Comparison of ENCODE assay signal across 24 cellular contexts in the genomic region with DNA sequence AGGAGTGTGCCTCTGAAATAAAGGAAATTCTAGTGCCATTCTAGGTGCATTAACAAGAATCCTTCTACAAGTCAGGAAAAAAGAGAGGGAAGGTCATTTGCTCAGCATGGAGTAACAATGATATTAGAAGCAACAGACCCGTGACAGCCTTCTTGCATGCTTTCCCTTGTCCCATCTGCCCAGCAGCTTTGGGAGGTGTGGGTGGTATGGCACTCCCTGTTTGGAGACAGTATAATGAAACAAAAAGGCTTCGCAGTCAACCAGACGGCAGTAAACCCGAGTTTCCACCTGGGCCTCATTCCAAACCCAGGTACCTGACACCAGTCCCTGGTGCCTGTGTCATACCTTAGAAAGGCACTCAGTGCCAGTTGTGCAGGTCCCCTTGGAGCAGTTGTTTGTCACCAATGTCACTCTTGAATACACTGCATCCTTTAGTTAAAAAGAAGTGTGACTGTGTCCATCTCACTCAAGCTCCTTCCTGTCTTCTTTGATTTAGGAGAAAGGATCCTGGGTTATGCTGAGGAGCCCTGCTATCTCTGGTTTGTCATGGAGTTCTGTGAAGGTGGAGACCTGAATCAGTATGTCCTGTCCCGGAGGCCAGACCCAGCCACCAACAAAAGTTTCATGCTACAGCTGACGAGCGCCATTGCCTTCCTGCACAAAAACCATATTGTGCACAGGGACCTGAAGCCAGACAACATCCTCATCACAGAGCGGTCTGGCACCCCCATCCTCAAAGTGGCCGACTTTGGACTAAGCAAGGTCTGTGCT. TPM values are rescaled to one million over a fixed set of nuclear protein-coding genes. Genes with fewer than 3 reads are reported as not detected.
DNase-seq lines count a peak whose midpoint lies in the region; ATAC-seq, FAIRE-seq and TF ChIP-seq lines count a peak whose summit lies in the region.
"Had no signal": no experiment of that assay in that cellular context is flagged by ENCODE, and none has a peak within 500 bp of the region (broad histone marks: within the 10 kb centered on the region; RNA-seq: fewer than 3 reads in every experiment).

No MANE protein-coding gene starts in this region.

- H3K27ac Mint-ChIP-seq in activated T-helper 17 cell treated with anti-CD3 and anti-CD28 coated beads, Interleukin-2, amount 50 U/mL, for 72 hours: peak overlapping the region; percentile 39
- H3K27ac Mint-ChIP-seq: B cell had no signal

- H3K27me3 ChIP-seq in HepG2 (ENCODE audit: control insufficient read depth in 1 of 2, insufficient read depth in 2 of 2, low read length in 2 of 2) (no peaks in the 10 kb centered on the region), right lobe of liver (no peaks in the 10 kb centered on the region), psoas muscle (ENCODE audit: insufficient read depth in 3 of 3, low read length in 2 of 3) (no peaks in the 10 kb centered on the region), MG63 (no peaks in the 10 kb centered on the region), colonic mucosa (no peaks in the 10 kb centered on the region)

- H3K4me1 ChIP-seq in HepG2 (ENCODE audit: insufficient read depth, low read length) (no peaks in the 10 kb centered on the region), right lobe of liver (no peaks in the 10 kb centered on the region), psoas muscle (peaks cover 37% of the 10 kb centered on the region), colonic mucosa (no peaks in the 10 kb centered on the region)

- no peak for TF ChIP-seq CTCF in HepG2 (CRISPR knock-in tag; IDR thresholded peaks at IDR 0.05)
- TF ChIP-seq CTCF in right lobe of liver (IDR thresholded peaks at IDR 0.05): no peak
- no peak for TF ChIP-seq CTCF in psoas muscle (IDR thresholded peaks at IDR 0.05)
- TF ChIP-seq CTCF in colonic mucosa (IDR thresholded peaks at IDR 0.05): no peak

- POLR2A ChIA-PET in HepG2 (lab: Yijun Ruan, JAX): no interaction called here

- no peak overlapping the region for H2AFZ ChIP-seq in HepG2 (ENCODE audit: low read length)

- H3K9me3 Mint-ChIP-seq in activated T-helper 17 cell treated with anti-CD3 and anti-CD28 coated beads, Interleukin-2, amount 50 U/mL, for 72 hours: no peaks in the 10 kb centered on the region
- H3K9me3 Mint-ChIP-seq: CD8-positive, alpha-beta memory T cell; IgD-negative memory B cell had no signal

- TF ChIP-seq RAD21 in HepG2 (CRISPR knock-in tag; IDR thresholded peaks at IDR 0.05): no peak

- DNase-seq in HepG2 (ENCODE audit: low spot score): no peak
- no peak for DNase-seq in right lobe of liver
- DNase-seq in psoas muscle: no peak
- DNase-seq in NCI-H187 treated with DMSO at 0.1 percent for 48 hours (lab: John Stamatoyannopoulos, UW): no peak
- DNase-seq in MG63: no peak
- no peak for DNase-seq in colonic mucosa
- DNase-seq: CD8-positive, alpha-beta memory T cell; DMS79 treated with DMSO at 0.1 percent for 48 hours; GF-D8; NCI-H1048; NCI-H1417; NCI-H1694; NCI-H2227 treated with DMSO at 0.1 percent for 48 hours; NCI-H526 treated with DMSO at 0.1 percent for 48 hours; SHP77 treated with DMSO at 0.1 percent for 48 hours had no signal

- H3K79me2 ChIP-seq in HepG2 (ENCODE audit: insufficient read depth, low read length): peaks cover 94% of the 10 kb centered on the region

- H3K36me3 Mint-ChIP-seq in activated T-helper 17 cell treated with anti-CD3 and anti-CD28 coated beads, Interleukin-2, amount 50 U/mL, for 72 hours (ENCODE audit: low read depth): peaks cover 91% of the 10 kb centered on the region

- 0 out of 4 replicates have a peak, but pooled peaks of 1 of the 2 experiments have one; percentile 14 for TF ChIP-seq POLR2A in HepG2 (IDR thresholded peaks at IDR 0.05; ENCODE audit: insufficient read depth in 1 of 2, low read depth in 2 of 2, low read length in 2 of 2)
- TF ChIP-seq POLR2A in right lobe of liver (IDR thresholded peaks at IDR 0.05): no peak

- no peak overlapping the region for H3K4me3 ChIP-seq in HepG2 (replicated peaks in 1 of 3; ENCODE audit: insufficient read depth in 1 of 3, low read depth in 2 of 3, low read length in 3 of 3)
- no peak overlapping the region for H3K4me3 ChIP-seq in right lobe of liver
- H3K4me3 ChIP-seq in psoas muscle: no peak overlapping the region
- H3K4me3 ChIP-seq in MG63: no peak overlapping the region
- H3K4me3 ChIP-seq in colonic mucosa: no peak overlapping the region

- ATAC-seq in HepG2 (no peak), right lobe of liver (no peak), psoas muscle (peak in 3 of 4 donors; percentile 43 to 48 (median 46))
- ATAC-seq in activated T-helper 17 cell treated with anti-CD3 and anti-CD28 coated beads, Interleukin-2, amount 50 U/mL, for 72 hours (replicated peaks): no peak
- ATAC-seq: HCT116, Panc1 had no signal

- peaks cover 49 to 98% of the 10 kb centered on the region in 2 experiments for H3K36me3 ChIP-seq in HepG2 (replicated peaks in 1 of 2; ENCODE audit: control insufficient read depth in 1 of 2, insufficient read depth in 2 of 2, low read length in 2 of 2)
- H3K36me3 ChIP-seq in right lobe of liver: peaks cover 0 to 23% (median 6%) of the 10 kb centered on the region in 4 donors
- H3K36me3 ChIP-seq in psoas muscle (ENCODE audit: insufficient read depth in 1 of 2, low read depth in 1 of 2): peaks cover 3 to 27% of the 10 kb centered on the region in 2 donors
- peaks cover 8% of the 10 kb centered on the region for H3K36me3 ChIP-seq in MG63
- H3K36me3 ChIP-seq in colonic mucosa: peaks cover 10% of the 10 kb centered on the region

- TF ChIP-seq EP300 in HepG2 (IDR thresholded peaks at IDR 0.05; ENCODE audit: low read depth in 2 of 2, low read length in 2 of 2) (no peak), HepG2 (CRISPR knock-in tag; IDR thresholded peaks at IDR 0.05; ENCODE audit: borderline replicate concordance) (no peak)

- no peak for FAIRE-seq in HepG2 (lab: Jason Lieb, UNC)
- FAIRE-seq: GM12891 had no signal

- H4K20me1 ChIP-seq in HepG2 (ENCODE audit: insufficient read depth, low read length): peaks cover 55% of the 10 kb centered on the region

- intact Hi-C loops in HepG2 (cut with micrococcal nuclease; ENCODE audit: unreplicated experiment) (no loop called here), right lobe of liver (cut with DNase I) (no loop called here), psoas muscle (cut with DNase I) (no loop called here), colonic mucosa (cut with DNase I) (no loop called here)

- no peak overlapping the region for H3K4me2 ChIP-seq in HepG2 (ENCODE audit: low read depth, low read length)
- H3K4me2 ChIP-seq: KMS-11 had no signal

- WGBS in HepG2 (ENCODE audit: low lambda C conversion rate): 99% methylated on average over 9 of the region's 9 CpGs
- 88% methylated on average over 7 of the region's 9 CpGs for WGBS in right lobe of liver (ENCODE audit: insufficient coverage, low coverage, low lambda C conversion rate, missing lambda C conversion rate)
- WGBS in psoas muscle, 3 donors: 72% methylated on average over 9 of the region's 9 CpGs

- H3K27me3 Mint-ChIP-seq in activated T-helper 17 cell treated with anti-CD3 and anti-CD28 coated beads, Interleukin-2, amount 50 U/mL, for 72 hours: no peaks in the 10 kb centered on the region
- H3K27me3 Mint-ChIP-seq: B cell, IgD-negative memory B cell had no signal

- H3K27ac ChIP-seq in HepG2 (ENCODE audit: extremely low read length, insufficient read depth, low read length) (no peak overlapping the region), right lobe of liver (no peak overlapping the region), psoas muscle (peak overlapping the region; percentile 39), colonic mucosa (no peak overlapping the region)
- H3K27ac ChIP-seq: C4-2B, KMS-11, RWPE1 had no signal

- CTCF ChIA-PET in HepG2 (lab: Yijun Ruan, JAX; ENCODE audit: low intra/inter-chr PET ratio, low total read pairs): no interaction called here

- BruUV-seq in HepG2 (replicated peaks; lab: Mats Ljungman, UMichigan): no TSS peak

- peaks cover 64% of the 10 kb centered on the region for H3K4me1 Mint-ChIP-seq in activated T-helper 17 cell treated with anti-CD3 and anti-CD28 coated beads, Interleukin-2, amount 50 U/mL, for 72 hours

- no peak overlapping the region for H3K4me3 Mint-ChIP-seq in activated T-helper 17 cell treated with anti-CD3 and anti-CD28 coated beads, Interleukin-2, amount 50 U/mL, for 72 hours
- H3K4me3 Mint-ChIP-seq: B cell had no signal

- H3K9ac ChIP-seq in HepG2 (ENCODE audit: insufficient read depth, low read depth, low read length) (no peak overlapping the region), colonic mucosa (ENCODE audit: low read depth in 2 of 2, low read length in 2 of 2) (no peak overlapping the region)
- H3K9ac ChIP-seq: KMS-11 had no signal

- in situ Hi-C loops in HepG2 (cut with HindIII; ENCODE audit: extremely low pct_ligation_motif_present, low pct_unique_long_range_greater_than_20kb): no loop called here

- no peaks in the 10 kb centered on the region for H3K9me3 ChIP-seq in HepG2 (ENCODE audit: low read length)
- no peaks in the 10 kb centered on the region for H3K9me3 ChIP-seq in right lobe of liver
- no peaks in the 10 kb centered on the region for H3K9me3 ChIP-seq in psoas muscle
- no peaks in the 10 kb centered on the region for H3K9me3 ChIP-seq in MG63
- no peaks in the 10 kb centered on the region for H3K9me3 ChIP-seq in colonic mucosa

RNA-seq across cellular contexts. Expression of a gene that starts 14.7 kb away (rescaled TPM):
- total RNA-seq in HepG2 (2016; rRNA removed; fragmentation: Illumina TruSeq; extraction: Trizol) (29.8 and 34.9 TPM in 2 replicates), right lobe of liver (10 to 100 TPM in 2 of 6 experiments, 1 to 10 TPM in 4; 6.0 to 12.7 (median 7.2) TPM), psoas muscle (1 to 10 TPM; 4.8 to 8.3 (median 5.4) TPM), colonic mucosa (10 to 100 TPM; 25.8 to 26.7 TPM)
- total RNA-seq in HepG2 (2016; cell fraction: cytosol; rRNA removed; fragmentation: Illumina TruSeq; extraction: Trizol; ENCODE audit: low read depth): 13.7 and 15.4 TPM in 2 replicates
- 30.2 and 30.4 TPM in 2 replicates for total RNA-seq in HepG2 (2016; cell fraction: insoluble cytoplasmic fraction; rRNA removed; fragmentation: Illumina TruSeq; extraction: Trizol)
- 27.3 and 27.9 TPM in 2 replicates for total RNA-seq in HepG2 (2016; cell fraction: membrane; rRNA removed; fragmentation: Illumina TruSeq; extraction: Trizol)
- 24.3 and 27.8 TPM in 2 replicates for total RNA-seq in HepG2 (2016; cell fraction: nucleus; rRNA removed; fragmentation: Illumina TruSeq; extraction: Trizol)
- polyA plus RNA-seq in HepG2 (2011; rRNA removed) (26.5 and 27.4 TPM in 2 replicates), psoas muscle (1 to 10 TPM; 2.5 to 3.4 (median 2.7) TPM)
- 24.8 and 26.8 TPM in 2 replicates for polyA plus RNA-seq in HepG2 (2011; cell fraction: cytosol; rRNA removed)
- 42.3 and 48.0 TPM in 2 replicates for polyA plus RNA-seq in HepG2 (2011; cell fraction: nucleus; rRNA removed)
- polyA plus RNA-seq in HepG2 (2012): 16.4 and 17.0 TPM in 2 replicates
- polyA plus RNA-seq in HepG2 (2016; cell fraction: cytosol; fragmentation: Illumina TruSeq; extraction: Trizol; ENCODE audit: low read depth): 1.8 and 1.9 TPM in 2 replicates
- polyA plus RNA-seq in HepG2 (2016; cell fraction: insoluble cytoplasmic fraction; fragmentation: Illumina TruSeq; extraction: Trizol; ENCODE audit: low read depth): 23.6 and 32.2 TPM in 2 replicates
- polyA plus RNA-seq in HepG2 (2016; cell fraction: membrane; fragmentation: Illumina TruSeq; extraction: Trizol; ENCODE audit: low read depth): 11.0 and 12.3 TPM in 2 replicates
- 38.0 and 38.6 TPM in 2 replicates for polyA plus RNA-seq in HepG2 (2016; cell fraction: nucleus; fragmentation: Illumina TruSeq; extraction: Trizol; ENCODE audit: insufficient read depth, low read depth)
- 14.2 and 74.6 TPM in 2 replicates for polyA minus RNA-seq in HepG2 (2011; rRNA and poly(A)+ RNA removed; ENCODE audit: low replicate concordance)
- polyA minus RNA-seq in HepG2 (2011; cell fraction: cytosol; rRNA and poly(A)+ RNA removed): 24.6 and 25.4 TPM in 2 replicates
- polyA minus RNA-seq in HepG2 (2011; cell fraction: nucleus; rRNA and poly(A)+ RNA removed): 34.6 and 38.4 TPM in 2 replicates
- total RNA-seq in activated T-helper 17 cell treated with anti-CD3 and anti-CD28 coated beads, Interleukin-2, amount 50 U/mL, for 72 hours: 10 to 100 TPM; 23.1 to 25.9 TPM
- 4.7 and 7.6 TPM in 2 replicates for total RNA-seq in MG63 (2014; rRNA removed; shearing (Covaris generic); ENCODE audit: low replicate concordance)

Comparison
In these comparisons a context has a peak if more than half of its experiments do, and no peak if none do; other contexts are left out.
1. ATAC-seq: peak in psoas muscle (3 of 4); none in HepG2 (single experiment), right lobe of liver (0 of 4) and activated T-helper 17 cell treated with anti-CD3 and anti-CD28 coated beads, Interleukin-2, amount 50 U/mL, for 72 hours (single experiment).